In genomic region chr17:74604200-74604599, GRCh38 we compare ENCODE assay signal across 18 cellular contexts. TPM values are rescaled to one million over a fixed set of nuclear protein-coding genes. Genes with fewer than 3 reads are reported as not detected.
DNase-seq lines count a peak whose midpoint lies in the region; ATAC-seq and TF ChIP-seq lines count a peak whose summit lies in the region.
"Had no signal": no experiment of that assay in that cellular context is flagged by ENCODE, and none has a peak within 500 bp of the region (broad histone marks: within the 10 kb centered on the region; RNA-seq: fewer than 3 reads in every experiment).

No MANE protein-coding gene starts in this region.

- H3K27ac Mint-ChIP-seq in CD14-positive monocyte (peak overlapping the region in 6 of 7 donors; percentile 46 to 95 (median 85)), activated B cell treated with CpG ODN at 0.5 μM for 24 hours (no peak overlapping the region), neural progenitor cell (no peak overlapping the region), progenitor cell of endocrine pancreas (no peak overlapping the region)
- H3K27ac Mint-ChIP-seq: CD4-positive, alpha-beta T cell had no signal

- H3K9me3 ChIP-seq in neuronal stem cell (replicated peaks in 1 of 2; ENCODE audit: control insufficient read depth in 2 of 2, insufficient read depth in 1 of 2, low read depth in 1 of 2, low read length in 2 of 2) (no peaks in the 10 kb centered on the region), neural progenitor cell (ENCODE audit: low read depth) (no peaks in the 10 kb centered on the region)
- H3K9me3 ChIP-seq: SJSA1 had no signal

- no CpG with 5 or more reads among the region's 6 CpGs for WGBS in neuronal stem cell (ENCODE audit: extremely low coverage in 2 of 2, insufficient read length in 2 of 2, insufficient replicate concordance in 1 of 2), 2 donors

- no peaks in the 10 kb centered on the region for H3K79me2 ChIP-seq in neural progenitor cell (ENCODE audit: low read depth)

- peaks cover 92% of the 10 kb centered on the region for H3K4me1 Mint-ChIP-seq in CD14-positive monocyte
- peaks cover 37% of the 10 kb centered on the region for H3K4me1 Mint-ChIP-seq in activated B cell treated with CpG ODN at 0.5 μM for 24 hours
- peaks cover 10% of the 10 kb centered on the region for H3K4me1 Mint-ChIP-seq in neural progenitor cell
- no peaks in the 10 kb centered on the region for H3K4me1 Mint-ChIP-seq in progenitor cell of endocrine pancreas (ENCODE audit: low read depth)

- H3K79me1 ChIP-seq in neuronal stem cell (ENCODE audit: low read depth, low read length) = no peaks in the 10 kb centered on the region

- H3K36me3 ChIP-seq in neuronal stem cell (replicated peaks in 1 of 2; ENCODE audit: control insufficient read depth in 2 of 2, insufficient read depth in 2 of 2, low read length in 2 of 2) = no peaks in the 10 kb centered on the region
- H3K36me3 ChIP-seq in neural progenitor cell = no peaks in the 10 kb centered on the region
- H3K36me3 ChIP-seq: SJSA1 had no signal

- no peak for DNase-seq in CD14-positive monocyte (ENCODE audit: low spot score)
- DNase-seq in activated B cell treated with CpG ODN at 0.5 μM for 24 hours = no peak
- no peak for DNase-seq in neuronal stem cell (ENCODE audit: low spot score)
- no peak for DNase-seq in neural progenitor cell (ENCODE audit: low spot score)
- no peak for DNase-seq in left colon
- no peak for DNase-seq in progenitor cell of endocrine pancreas (ENCODE audit: low spot score, unreplicated experiment)
- DNase-seq: AML-193; CD4-positive, alpha-beta T cell; DMS153; GF-D8; NCI-H1417 treated with DMSO at 0.1 percent for 48 hours; NCI-H187 treated with DMSO at 0.1 percent for 48 hours; NCI-H345; NCI-H524 treated with DMSO at 0.1 percent for 48 hours; PC-9 had no signal

- H3K27ac ChIP-seq in neuronal stem cell (replicated peaks; ENCODE audit: low read length) (no peak overlapping the region), neural progenitor cell (no peak overlapping the region)
- H3K27ac ChIP-seq: PC-9, SJSA1 had no signal

- no peak overlapping the region for H4K8ac ChIP-seq in neuronal stem cell (ENCODE audit: low read depth, low read length)

- H3K4me3 Mint-ChIP-seq in CD14-positive monocyte (no peak overlapping the region), activated B cell treated with CpG ODN at 0.5 μM for 24 hours (peak overlapping the region; percentile 13), neural progenitor cell (no peak overlapping the region), progenitor cell of endocrine pancreas (ENCODE audit: low read depth) (no peak overlapping the region)
- H3K4me3 Mint-ChIP-seq: CD4-positive, alpha-beta T cell had no signal

- no peak overlapping the region for H3K4ac ChIP-seq in neuronal stem cell (ENCODE audit: low read length)

- no peak overlapping the region for H2BK15ac ChIP-seq in neuronal stem cell (ENCODE audit: low read length)

- no peak overlapping the region for H2BK120ac ChIP-seq in neuronal stem cell (ENCODE audit: low read depth, low read length)

- H3K4me2 ChIP-seq in neuronal stem cell (ENCODE audit: insufficient read depth, low read length, poor library complexity, severe bottlenecking) = no peak overlapping the region
- no peak overlapping the region for H3K4me2 ChIP-seq in neural progenitor cell
- H3K4me2 ChIP-seq: PC-9 had no signal

- H2BK12ac ChIP-seq in neuronal stem cell (ENCODE audit: low read length) = no peak overlapping the region

- CTCF ChIA-PET in activated B cell treated with CpG ODN at 0.5 μM for 24 hours (lab: Charles Lee) = interaction anchor here (0.7 to 1.5 kb wide), 5 partner anchors 38 to 225 kb away, joined by 3 to 5 read pairs (median 4); no protein-coding TSS in a partner anchor

- no peak overlapping the region for H3K9ac ChIP-seq in neuronal stem cell (ENCODE audit: low read depth, low read length, poor library complexity)
- H3K9ac ChIP-seq in neural progenitor cell = no peak overlapping the region

- H3K27me3 ChIP-seq in neuronal stem cell (ENCODE audit: control insufficient read depth in 3 of 3, insufficient read depth in 3 of 3, low read depth in 1 of 3, low read length in 3 of 3) (peaks cover 0 to 33% (median 0%) of the 10 kb centered on the region in 3 experiments), neural progenitor cell (peaks cover 16% of the 10 kb centered on the region)

- H2AFZ ChIP-seq in neuronal stem cell (ENCODE audit: low read length) (no peak overlapping the region), neural progenitor cell (replicated peaks) (no peak overlapping the region)
- H2AFZ ChIP-seq: PC-9 had no signal

- peaks cover 0 to 15% (median 0%) of the 10 kb centered on the region in 3 donors for H3K27me3 Mint-ChIP-seq in CD14-positive monocyte (ENCODE audit: low read depth in 3 of 3)
- peaks cover 8% of the 10 kb centered on the region for H3K27me3 Mint-ChIP-seq in activated B cell treated with CpG ODN at 0.5 μM for 24 hours
- peaks cover 9% of the 10 kb centered on the region for H3K27me3 Mint-ChIP-seq in neural progenitor cell (ENCODE audit: insufficient read depth, low read depth)
- peaks cover 43% of the 10 kb centered on the region for H3K27me3 Mint-ChIP-seq in progenitor cell of endocrine pancreas

- peaks cover 0 to 8% (median 3%) of the 10 kb centered on the region in 7 donors for H3K9me3 Mint-ChIP-seq in CD14-positive monocyte
- peaks cover 5% of the 10 kb centered on the region for H3K9me3 Mint-ChIP-seq in activated B cell treated with CpG ODN at 0.5 μM for 24 hours
- no peaks in the 10 kb centered on the region for H3K9me3 Mint-ChIP-seq in neural progenitor cell
- no peaks in the 10 kb centered on the region for H3K9me3 Mint-ChIP-seq in progenitor cell of endocrine pancreas (ENCODE audit: low read depth)
- H3K9me3 Mint-ChIP-seq: CD4-positive, alpha-beta T cell had no signal

- peak; percentile 88 for ATAC-seq in activated B cell treated with CpG ODN at 0.5 μM for 24 hours (ENCODE audit: low read depth)
- no peak for ATAC-seq in left colon
- ATAC-seq in GM18907 (IDR thresholded peaks at IDR 0.05; ENCODE audit: unreplicated experiment) = no peak

- intact Hi-C loops in CD14-positive monocyte (cut with micrococcal nuclease) = loop anchor here in 1 of 2 donors (5.0 kb wide), 2 partner anchors 42 to 227 kb away; no protein-coding TSS in a partner anchor
- intact Hi-C loops in activated B cell treated with CpG ODN at 0.5 μM for 24 hours (cut with micrococcal nuclease) = loop anchor here (2.0 to 5.0 kb wide), 2 partner anchors 37 to 147 kb away; no protein-coding TSS in a partner anchor
- intact Hi-C loops in left colon (cut with DNase I, micrococcal nuclease) = no loop called here

- no peak overlapping the region for H3K18ac ChIP-seq in neuronal stem cell (ENCODE audit: low read length)

- H3K36me3 Mint-ChIP-seq in CD14-positive monocyte = peaks cover 28 to 41% of the 10 kb centered on the region in 2 donors
- no peaks in the 10 kb centered on the region for H3K36me3 Mint-ChIP-seq in activated B cell treated with CpG ODN at 0.5 μM for 24 hours (ENCODE audit: low read depth)
- no peaks in the 10 kb centered on the region for H3K36me3 Mint-ChIP-seq in neural progenitor cell
- H3K36me3 Mint-ChIP-seq in progenitor cell of endocrine pancreas (ENCODE audit: insufficient read depth) = no peaks in the 10 kb centered on the region

- no peak overlapping the region for H2BK5ac ChIP-seq in neuronal stem cell (ENCODE audit: low read length)

- H3K4me1 ChIP-seq in neuronal stem cell (ENCODE audit: control insufficient read depth in 2 of 2, insufficient read depth in 1 of 2, low read depth in 1 of 2, low read length in 2 of 2) = no peaks in the 10 kb centered on the region
- no peaks in the 10 kb centered on the region for H3K4me1 ChIP-seq in neural progenitor cell
- H3K4me1 ChIP-seq: SJSA1 had no signal

- TF ChIP-seq CTCF in CD14-positive monocyte (IDR thresholded peaks at IDR 0.05) = no peak
- TF ChIP-seq CTCF in activated B cell treated with CpG ODN at 0.5 μM for 24 hours (IDR thresholded peaks at IDR 0.05) = no peak
- no peak for TF ChIP-seq CTCF in neural progenitor cell (IDR thresholded peaks at IDR 0.05)
- no peak for TF ChIP-seq CTCF in progenitor cell of endocrine pancreas (IDR thresholded peaks at IDR 0.05; ENCODE audit: unreplicated experiment)

- no peak overlapping the region for H4K91ac ChIP-seq in neuronal stem cell (ENCODE audit: low read depth, low read length, poor library complexity)

- no peaks in the 10 kb centered on the region for H3F3A ChIP-seq in neural progenitor cell (ENCODE audit: low read depth)

- H3K4me3 ChIP-seq in neuronal stem cell (ENCODE audit: low read length in 2 of 2) (no peak overlapping the region), neural progenitor cell (no peak overlapping the region)
- H3K4me3 ChIP-seq: PC-9, SJSA1 had no signal

- H4K20me1 ChIP-seq in neural progenitor cell (ENCODE audit: low read depth) = no peaks in the 10 kb centered on the region

- H3K23ac ChIP-seq in neuronal stem cell (ENCODE audit: low read depth, low read length, poor library complexity) = peak overlapping the region; percentile 1

- no peak overlapping the region for H2AK5ac ChIP-seq in neuronal stem cell (ENCODE audit: low read depth, low read length)

- POLR2A ChIA-PET in activated B cell treated with CpG ODN at 0.5 μM for 24 hours (lab: Charles Lee) = interaction anchor here (0.8 to 2.2 kb wide), 2 partner anchors 36 to 38 kb away, joined by 3 to 14 read pairs; no protein-coding TSS in a partner anchor

- H3K14ac ChIP-seq in neuronal stem cell (ENCODE audit: low read length) = no peak overlapping the region

RNA-seq across cellular contexts. Expression of gene CD300LD, which starts 12.1 kb away (rescaled TPM):
- under 1 TPM; 0.41 to 0.50 TPM for polyA plus RNA-seq in CD14-positive monocyte
- total RNA-seq in activated B cell treated with CpG ODN at 0.5 μM for 24 hours (not detected in 2 replicates), neural progenitor cell (ENCODE audit: low replicate concordance) (not detected in 2 replicates), left colon (not detected), progenitor cell of endocrine pancreas (not detected in 2 replicates)
- not detected for polyA plus RNA-seq in neuronal stem cell (2013, experiment 1 of 2)
- polyA plus RNA-seq in neuronal stem cell (2013, experiment 2 of 2) = not detected
- total RNA-seq: CD4-positive, alpha-beta T cell; H1; PC-9; SJSA1 had no signal
- polyA plus RNA-seq: H1 had no signal

RNA-seq across cellular contexts. Expression of gene CD300E, which starts 19.3 kb away (rescaled TPM):
- polyA plus RNA-seq in CD14-positive monocyte = 100 to 1,000 TPM in 1 of 2 donors, 10 to 100 TPM in 1; 65.0 to 122 TPM
- total RNA-seq in activated B cell treated with CpG ODN at 0.5 μM for 24 hours (0.09 and 0.29 TPM in 2 replicates), neural progenitor cell (ENCODE audit: low replicate concordance) (not detected in 2 replicates), left colon (under 1 TPM in 1 of 2 donors, not detected in 1; 0.39 TPM), progenitor cell of endocrine pancreas (not detected in 2 replicates)
- not detected for polyA plus RNA-seq in neuronal stem cell (2013, experiment 1 of 2)
- not detected for polyA plus RNA-seq in neuronal stem cell (2013, experiment 2 of 2)
- total RNA-seq: H1, PC-9, SJSA1 had no signal
- polyA plus RNA-seq: H1 had no signal

RNA-seq across cellular contexts. Expression of gene CD300H, which starts 36.9 kb away (rescaled TPM):
- 100 to 1,000 TPM in 1 of 2 donors, 10 to 100 TPM in 1; 84.7 to 148 TPM for polyA plus RNA-seq in CD14-positive monocyte
- total RNA-seq in activated B cell treated with CpG ODN at 0.5 μM for 24 hours (not detected in 2 replicates), neural progenitor cell (ENCODE audit: low replicate concordance) (not detected in 2 replicates), left colon (not detected), progenitor cell of endocrine pancreas (not detected in 2 replicates)
- polyA plus RNA-seq in neuronal stem cell (2013, experiment 1 of 2) = not detected
- not detected for polyA plus RNA-seq in neuronal stem cell (2013, experiment 2 of 2)
- total RNA-seq: CD4-positive, alpha-beta T cell; H1; PC-9; SJSA1 had no signal
- polyA plus RNA-seq: H1 had no signal

RNA-seq across cellular contexts. Expression of gene CD300C, which starts 58.3 kb away (rescaled TPM):
- polyA plus RNA-seq in CD14-positive monocyte = 100 to 1,000 TPM in 1 of 2 donors, 10 to 100 TPM in 1; 93.1 to 141 TPM
- total RNA-seq in activated B cell treated with CpG ODN at 0.5 μM for 24 hours = 0.16 and 0.17 TPM in 2 replicates
- polyA plus RNA-seq in neuronal stem cell (2013, experiment 1 of 2) = 0.03 TPM
- polyA plus RNA-seq in neuronal stem cell (2013, experiment 2 of 2) = 0.04 TPM
- not detected in 2 replicates for total RNA-seq in neural progenitor cell (ENCODE audit: low replicate concordance)
- 1 to 10 TPM in 1 of 2 donors, under 1 TPM in 1; 0.24 to 1.1 TPM for total RNA-seq in left colon
- total RNA-seq in progenitor cell of endocrine pancreas = not detected in 2 replicates
- total RNA-seq: H1, PC-9, SJSA1 had no signal
- polyA plus RNA-seq: H1 had no signal

Comparison
In these comparisons a context has a peak if more than half of its experiments do, and no peak if none do; other contexts are left out.
1. H3K27ac Mint-ChIP-seq: peak in CD14-positive monocyte (6 of 7); none in activated B cell treated with CpG ODN at 0.5 μM for 24 hours (single experiment), neural progenitor cell (single experiment) and progenitor cell of endocrine pancreas (single experiment).